ENCODE assay signal across 8 cellular contexts in genomic region chr3:71579934-71580318, GRCh38. TPM values are rescaled to one million over a fixed set of nuclear protein-coding genes. Genes with fewer than 3 reads are reported as not detected.
A peak's percentile ranks its signal among the peaks of the same experiment; 100 is the strongest.
DNase-seq lines count a peak whose midpoint lies in the region; ATAC-seq lines count a peak whose summit lies in the region.

No MANE protein-coding gene starts in this region.

- peaks cover 8 to 46% (median 16%) of the 10 kb centered on the region in 4 donors for H3K4me1 Mint-ChIP-seq in CD4-positive, CD25-positive, alpha-beta regulatory T cell

- peaks cover 0 to 3% (median 0%) of the 10 kb centered on the region in 7 donors for H3K9me3 Mint-ChIP-seq in CD4-positive, CD25-positive, alpha-beta regulatory T cell

- H3K9me3 ChIP-seq in CD4-positive, CD25-positive, alpha-beta regulatory T cell (ENCODE audit: control insufficient read depth in 2 of 2, low read length in 2 of 2): no peaks in the 10 kb centered on the region
- H3K9me3 ChIP-seq in mucosa of rectum (ENCODE audit: control insufficient read depth in 2 of 2, low read length in 2 of 2): no peaks in the 10 kb centered on the region

- H3K4me1 ChIP-seq in CD4-positive, CD25-positive, alpha-beta regulatory T cell (ENCODE audit: control insufficient read depth, insufficient read depth, low read length, poor library complexity, severe bottlenecking): peaks cover 36% of the 10 kb centered on the region
- H3K4me1 ChIP-seq in mucosa of rectum (ENCODE audit: control insufficient read depth in 2 of 2, insufficient read depth in 2 of 2, low read length in 2 of 2): peaks cover 12 to 38% of the 10 kb centered on the region in 2 donors

- H3K4me3 ChIP-seq in CD4-positive, CD25-positive, alpha-beta regulatory T cell (ENCODE audit: low read depth, low read length): peak overlapping the region; percentile 76
- H3K4me3 ChIP-seq in mucosa of rectum (ENCODE audit: low read length in 2 of 2): peak overlapping the region; percentile 84 to 98

- H3K36me3 ChIP-seq in CD4-positive, CD25-positive, alpha-beta regulatory T cell (ENCODE audit: control insufficient read depth, insufficient read depth, low read length): no peaks in the 10 kb centered on the region
- no peaks in the 10 kb centered on the region for H3K36me3 ChIP-seq in mucosa of rectum (ENCODE audit: control insufficient read depth in 2 of 2, insufficient read depth in 2 of 2, low read length in 2 of 2)

- H3K27me3 Mint-ChIP-seq in CD4-positive, CD25-positive, alpha-beta regulatory T cell: peaks cover 21% of the 10 kb centered on the region

- peak overlapping the region; percentile 6 to 47 (median 44) for H3K27ac Mint-ChIP-seq in CD4-positive, CD25-positive, alpha-beta regulatory T cell

- no peaks in the 10 kb centered on the region for H3K27me3 ChIP-seq in CD4-positive, CD25-positive, alpha-beta regulatory T cell (ENCODE audit: control insufficient read depth, insufficient read depth, low read length)
- H3K27me3 ChIP-seq in mucosa of rectum (ENCODE audit: control insufficient read depth in 2 of 2, insufficient read depth in 2 of 2, low read length in 2 of 2): no peaks in the 10 kb centered on the region

- no peaks in the 10 kb centered on the region for H3K36me3 Mint-ChIP-seq in CD4-positive, CD25-positive, alpha-beta regulatory T cell

- DNase-seq in CD4-positive, CD25-positive, alpha-beta regulatory T cell: peak in 1 of 3 donors; percentile 31
- peak; percentile 51 to 72 for DNase-seq in Kasumi-1 (lab: John Stamatoyannopoulos, UW)
- no peak for DNase-seq in HT-29 (ENCODE audit: low spot score)
- DNase-seq in stimulated activated naive CD4-positive, alpha-beta T cell treated with Interleukin-2 at 50 U/mL for 16 hours (lab: John Stamatoyannopoulos, UW): no peak

- H3K4me3 Mint-ChIP-seq in CD4-positive, CD25-positive, alpha-beta regulatory T cell: peak overlapping the region; percentile 63 to 99 (median 86)

- H3K9ac ChIP-seq in mucosa of rectum (ENCODE audit: low read depth in 1 of 2, low read length in 2 of 2): peak overlapping the region; percentile 38 to 93

- no peak overlapping the region for H3K27ac ChIP-seq in CD4-positive, CD25-positive, alpha-beta regulatory T cell (ENCODE audit: insufficient read depth, low read length, poor library complexity, severe bottlenecking)
- peak overlapping the region; percentile 55 for H3K27ac ChIP-seq in angular gyrus (ENCODE audit: low read depth, low read length)
- peak overlapping the region; percentile 93 to 95 for H3K27ac ChIP-seq in mucosa of rectum (ENCODE audit: low read depth in 2 of 2, low read length in 2 of 2)

- no peak for ATAC-seq in CD4-positive, CD25-positive, alpha-beta regulatory T cell (ENCODE audit: low read depth in 2 of 2)
- no peak for ATAC-seq in GM18870 (IDR thresholded peaks at IDR 0.05; ENCODE audit: unreplicated experiment)
- no peak for ATAC-seq in HG02588 (IDR thresholded peaks at IDR 0.05; ENCODE audit: unreplicated experiment)

RNA-seq across cellular contexts. Expression of gene FOXP1, which starts 3.6 kb away (rescaled TPM):
- total RNA-seq in CD4-positive, CD25-positive, alpha-beta regulatory T cell: 599 TPM
- 100 to 1,000 TPM; 301 to 367 (median 345) TPM for polyA plus RNA-seq in CD4-positive, CD25-positive, alpha-beta regulatory T cell
- 27.6 and 31.0 TPM in 2 replicates for total RNA-seq in HT-29 (2014; rRNA removed; shearing (Covaris generic))

Comparison
In these comparisons a context has a peak if more than half of its experiments do, and no peak if none do; other contexts are left out.
1. DNase-seq: peak in Kasumi-1 (2 of 2); none in HT-29 (single experiment) and stimulated activated naive CD4-positive, alpha-beta T cell treated with Interleukin-2 at 50 U/mL for 16 hours (single experiment).
2. RNA of gene FOXP1, which starts 3.6 kb away (total RNA-seq): 599 TPM in CD4-positive, CD25-positive, alpha-beta regulatory T cell (single experiment); 27.6 to 31.0 TPM in HT-29; every median in the first group is over 10 times any median in the second.